Comparison of ENCODE assay signal across 26 cellular contexts in the genomic region with DNA sequence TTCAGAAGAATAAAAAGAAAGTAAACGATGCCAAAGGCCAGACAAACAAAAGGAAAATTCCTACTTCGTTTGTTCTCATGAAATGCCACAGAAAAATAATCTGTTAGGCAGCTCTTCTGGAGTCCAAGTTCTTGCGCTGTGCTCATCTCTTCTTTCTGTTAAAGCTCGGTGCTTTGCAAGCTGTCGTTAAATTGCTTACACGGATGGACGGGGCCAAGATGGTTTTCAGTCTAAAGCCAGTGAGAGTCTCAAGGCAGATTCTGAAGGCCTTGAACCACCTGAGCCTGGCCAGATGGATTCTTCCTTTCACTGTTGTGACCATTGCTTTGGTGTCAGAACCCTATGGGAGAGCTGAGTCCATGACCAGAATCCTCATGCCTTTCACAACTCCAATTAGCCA.
DNase-seq lines count a peak whose midpoint lies in the region; ATAC-seq, FAIRE-seq and TF ChIP-seq lines count a peak whose summit lies in the region.
"Had no signal": no experiment of that assay in that cellular context is flagged by ENCODE, and none has a peak within 500 bp of the region (broad histone marks: within the 10 kb centered on the region; RNA-seq: fewer than 3 reads in every experiment).

No MANE protein-coding gene starts in this region.

- H4K8ac ChIP-seq in H1 (ENCODE audit: extremely low read depth, insufficient read depth, low read length), result no peak overlapping the region
- H4K8ac ChIP-seq in trophoblast cell (ENCODE audit: low read depth, low read length), result no peak overlapping the region

- H3K23me2 ChIP-seq in H1 (ENCODE audit: low read depth, low read length), result no peaks in the 10 kb centered on the region

- no peak for ATAC-seq in HG02588 (IDR thresholded peaks at IDR 0.05; ENCODE audit: unreplicated experiment)
- no peak for ATAC-seq in GM19324 (IDR thresholded peaks at IDR 0.05; ENCODE audit: low FRiP score, unreplicated experiment)
- ATAC-seq: activated CD4-positive, CD25-positive, alpha-beta regulatory T cell treated with anti-CD3 and anti-CD28 coated beads, Interleukin-2, amount 50 U/mL, for 24 hours; activated T-helper 17 cell treated with anti-CD3 and anti-CD28 coated beads, Interleukin-2, amount 50 U/mL, for 72 hours; natural killer cell; stimulated activated naive CD8-positive, alpha-beta T cell treated with anti-CD3 and anti-CD28 coated beads, Interleukin-15, Interleukin-2, amounts not matched to agents 100 U/mL and 50 U/mL, for 24 hours had no signal

- H3K36me3 ChIP-seq in H1 (ENCODE audit: control insufficient read depth in 2 of 4, insufficient read depth in 4 of 4, low read length in 3 of 4), result no peaks in the 10 kb centered on the region
- H3K36me3 ChIP-seq in trophoblast cell (ENCODE audit: control insufficient read depth in 1 of 2, insufficient read depth in 2 of 2, low read length in 2 of 2), result no peaks in the 10 kb centered on the region
- no peaks in the 10 kb centered on the region for H3K36me3 ChIP-seq in brain microvascular endothelial cell (replicated peaks)
- H3K36me3 ChIP-seq: esophagus muscularis mucosa, ovary, Peyer's patch, vagina had no signal

- no peak overlapping the region for H2BK15ac ChIP-seq in H1 (ENCODE audit: low read length)

- H3K18ac ChIP-seq in H1 (ENCODE audit: extremely low read depth, low read length) (no peak overlapping the region), trophoblast cell (ENCODE audit: low read length) (no peak overlapping the region)

- H3K14ac ChIP-seq in H1 (ENCODE audit: insufficient read length), result no peak overlapping the region
- H3K14ac ChIP-seq in trophoblast cell (ENCODE audit: low read length), result peak overlapping the region; percentile 16

- FAIRE-seq in H1 (lab: Jason Lieb, UNC), result no peak
- FAIRE-seq: H54, islet of Langerhans had no signal

- CTCF ChIA-PET in H1 (lab: Charles Lee; ENCODE audit: partially characterized antibody), result interaction anchor here (0.9 to 3.0 kb wide), 4 partner anchors 19 to 415 kb away, joined by 3 to 12 read pairs (median 3); no protein-coding TSS in a partner anchor

- POLR2A ChIA-PET in H1 (lab: Charles Lee; ENCODE audit: partially characterized antibody), result no interaction called here

- no peak for TF ChIP-seq EP300 in H1 (IDR thresholded peaks at IDR 0.05; ENCODE audit: borderline replicate concordance in 1 of 2, low read depth in 2 of 2, low read length in 2 of 2)

- DNase-seq in AG10803 (ENCODE audit: low read depth), result peak; percentile 43
- peak; percentile 19 for DNase-seq in EH (ENCODE audit: low read depth)
- DNase-seq in H1 (ENCODE audit: low read depth in 1 of 2, low spot score in 2 of 2), result no peak
- no peak for DNase-seq in trophoblast cell
- no peak for DNase-seq in RKO (ENCODE audit: low spot score)
- DNase-seq in brain microvascular endothelial cell, result no peak
- DNase-seq: activated CD4-positive, alpha-beta memory T cell treated with anti-CD3 and anti-CD28 coated beads for 36 hours; activated CD8-positive, alpha-beta memory T cell treated with anti-CD3 and anti-CD28 coated beads, Interleukin-2, amount 50 U/mL, for 48 hours; activated naive CD4-positive, alpha-beta T cell treated with anti-CD3 and anti-CD28 coated beads, Interleukin-2, amount 50 U/mL, for 16 hours; CD4-positive, alpha-beta memory T cell; central memory CD4-positive, alpha-beta T cell; natural killer cell; NCI-H1092 treated with DMSO at 0.1 percent for 48 hours; NCI-H187; ovary; Peyer's patch; stimulated activated naive CD8-positive, alpha-beta T cell treated with anti-CD3 and anti-CD28 coated beads, Interleukin-15, Interleukin-2, amounts not matched to agents 100 U/mL and 50 U/mL, for 24 hours had no signal

- no peak overlapping the region for H4K5ac ChIP-seq in H1 (ENCODE audit: insufficient read length, low read depth, low read length)

- H3K27me3 ChIP-seq in H1 (replicated peaks in 1 of 4; ENCODE audit: control insufficient read depth in 3 of 4, extremely low read depth in 1 of 4, insufficient read depth in 3 of 4, low read length in 3 of 4), result no peaks in the 10 kb centered on the region
- H3K27me3 ChIP-seq in trophoblast cell (ENCODE audit: insufficient read depth, low read length), result no peaks in the 10 kb centered on the region
- H3K27me3 ChIP-seq in brain microvascular endothelial cell (replicated peaks), result no peaks in the 10 kb centered on the region
- H3K27me3 ChIP-seq: esophagus muscularis mucosa, ovary, Peyer's patch, testis, vagina had no signal

- in situ Hi-C loops in brain microvascular endothelial cell (cut with HindIII; ENCODE audit: low pct_ligation_motif_present, low sequenced_read_pairs), result no loop called here

- H2AFZ ChIP-seq in H1 (ENCODE audit: low read length) (peak overlapping the region; percentile 4; the same call in 1 of the 2 replicates), trophoblast cell (ENCODE audit: insufficient read depth, low read length, poor library complexity) (no peak overlapping the region)

- no peak for TF ChIP-seq POLR2A in H1 (IDR thresholded peaks at IDR 0.05; ENCODE audit: control extremely low read depth in 1 of 2, low read depth in 2 of 2, low read length in 2 of 2)

- H3K27ac ChIP-seq in H1 (ENCODE audit: low read depth, low read length) (no peak overlapping the region), trophoblast cell (ENCODE audit: low read depth, low read length) (no peak overlapping the region), brain microvascular endothelial cell (no peak overlapping the region)
- H3K27ac ChIP-seq: ovary, Peyer's patch, vagina had no signal

- H2BK120ac ChIP-seq in H1 (replicated peaks; ENCODE audit: low read depth, low read length), result no peak overlapping the region
- H2BK120ac ChIP-seq in trophoblast cell (ENCODE audit: insufficient read depth, low read length, poor library complexity), result peak overlapping the region; percentile 12

- no peak overlapping the region for H2BK20ac ChIP-seq in H1 (ENCODE audit: low read length)

- no peak overlapping the region for H3K4me3 ChIP-seq in AG10803 (ENCODE audit: low read length)
- no peak overlapping the region for H3K4me3 ChIP-seq in H1 (ENCODE audit: extremely low read depth in 1 of 4, insufficient read depth in 2 of 4, low read depth in 3 of 4, low read length in 4 of 4)
- H3K4me3 ChIP-seq in trophoblast cell (ENCODE audit: low read depth, low read length), result no peak overlapping the region
- no peak overlapping the region for H3K4me3 ChIP-seq in brain microvascular endothelial cell (ENCODE audit: low read depth, low read length)
- H3K4me3 ChIP-seq: esophagus muscularis mucosa, ovary, Peyer's patch, testis, vagina had no signal

- TF ChIP-seq CTCF in AG10803 (conservative IDR thresholded peaks at IDR 0.05; ENCODE audit: low read length) (no peak), H1 (IDR thresholded peaks at IDR 0.05; ENCODE audit: control extremely low read depth in 1 of 3, insufficient read depth in 1 of 3, low read depth in 1 of 3, low read length in 3 of 3) (no peak), brain microvascular endothelial cell (IDR thresholded peaks at IDR 0.05; ENCODE audit: low read depth, low read length, missing control alignments) (no peak)

- H3K9ac ChIP-seq in H1 (replicated peaks in 1 of 4; ENCODE audit: extremely low read depth in 1 of 4, low read depth in 3 of 4, low read length in 3 of 4) (no peak overlapping the region), trophoblast cell (ENCODE audit: low read length) (no peak overlapping the region)

- H3K4ac ChIP-seq in H1 (replicated peaks; ENCODE audit: insufficient read length, low read depth, low read length) (no peak overlapping the region), trophoblast cell (ENCODE audit: low read depth, low read length) (no peak overlapping the region)

- H2BK5ac ChIP-seq in H1 (ENCODE audit: low read depth, low read length) (no peak overlapping the region), trophoblast cell (ENCODE audit: low read depth, low read length, poor library complexity) (no peak overlapping the region)

- H3K56ac ChIP-seq in H1 (replicated peaks; ENCODE audit: insufficient read length, low read depth, low read length), result no peak overlapping the region

- H4K12ac ChIP-seq in trophoblast cell (ENCODE audit: low read depth, low read length), result no peak overlapping the region

- no peaks in the 10 kb centered on the region for H3K79me2 ChIP-seq in H1 (ENCODE audit: control insufficient read depth in 1 of 2, insufficient read depth in 2 of 2, low read length in 2 of 2)
- H3K79me2 ChIP-seq in trophoblast cell (ENCODE audit: control insufficient read depth, insufficient read depth, low read length, poor library complexity), result no peaks in the 10 kb centered on the region

- H3K4me2 ChIP-seq in H1 (ENCODE audit: insufficient read depth in 1 of 2, low read depth in 2 of 2, low read length in 2 of 2) (no peak overlapping the region), trophoblast cell (ENCODE audit: low read length) (no peak overlapping the region)

- H3K79me1 ChIP-seq in H1 (ENCODE audit: low read depth, low read length), result no peaks in the 10 kb centered on the region
- no peaks in the 10 kb centered on the region for H3K79me1 ChIP-seq in trophoblast cell (ENCODE audit: low read length)

- H4K20me1 ChIP-seq in H1 (replicated peaks in 1 of 2; ENCODE audit: control insufficient read depth in 1 of 2, insufficient read depth in 2 of 2, low read length in 2 of 2), result no peaks in the 10 kb centered on the region

- no peaks in the 10 kb centered on the region for H3K4me1 ChIP-seq in H1 (replicated peaks in 1 of 4; ENCODE audit: control insufficient read depth in 3 of 4, insufficient read depth in 4 of 4, low read length in 3 of 4)
- peaks cover 7 to 13% of the 10 kb centered on the region in 2 experiments for H3K4me1 ChIP-seq in trophoblast cell (ENCODE audit: control insufficient read depth in 1 of 2, insufficient read depth in 2 of 2, low read length in 2 of 2)
- H3K4me1 ChIP-seq: vagina had no signal

- H3K23ac ChIP-seq in H1 (ENCODE audit: insufficient read length) (no peak overlapping the region), trophoblast cell (ENCODE audit: low read length) (no peak overlapping the region)

- H3K9me3 ChIP-seq in H1 (ENCODE audit: insufficient read depth in 2 of 2, low read depth in 1 of 2, low read length in 1 of 2) (no peaks in the 10 kb centered on the region), trophoblast cell (ENCODE audit: insufficient read depth, low read depth, low read length) (no peaks in the 10 kb centered on the region)
- H3K9me3 ChIP-seq: esophagus muscularis mucosa, ovary, Peyer's patch, testis, vagina had no signal

- no peak for TF ChIP-seq RAD21 in H1 (IDR thresholded peaks at IDR 0.05 in 1 of 2, conservative IDR thresholded peaks at IDR 0.05 in 1 of 2; ENCODE audit: low read depth in 2 of 2, low read length in 2 of 2)

- H2BK12ac ChIP-seq in H1 (ENCODE audit: low read depth, low read length), result no peak overlapping the region
- H2BK12ac ChIP-seq in trophoblast cell (ENCODE audit: low read length), result peak overlapping the region; percentile 55

- 90% methylated on average over 7 of the region's 7 CpGs; no CpG with 5 or more reads in 1 of the 2 experiments for WGBS in H1 (ENCODE audit: extremely low coverage in 1 of 2, insufficient coverage in 1 of 2, insufficient read length in 1 of 2, insufficient replicate concordance in 2 of 2, low coverage in 1 of 2, low lambda C conversion rate in 2 of 2, missing lambda C conversion rate in 1 of 2), 2 experiments
- no CpG with 5 or more reads among the region's 7 CpGs for WGBS in trophoblast cell (ENCODE audit: extremely low coverage, insufficient coverage, insufficient read length)

- H2AK5ac ChIP-seq in H1 (ENCODE audit: low read depth, low read length), result no peak overlapping the region
- no peak overlapping the region for H2AK5ac ChIP-seq in trophoblast cell (ENCODE audit: low read length)

- H4K91ac ChIP-seq in H1 (replicated peaks; ENCODE audit: insufficient read length, low read length), result no peak overlapping the region
- no peak overlapping the region for H4K91ac ChIP-seq in trophoblast cell (ENCODE audit: low read depth, low read length)

Comparison
In these comparisons a context has a peak if more than half of its experiments do, and no peak if none do; other contexts are left out.
1. DNase-seq: peak in AG10803 (single experiment) and EH (single experiment); none in H1 (0 of 2), trophoblast cell (0 of 2), RKO (single experiment) and brain microvascular endothelial cell (single experiment).